In genomic region chr18:11587846-11588245, GRCh38 we compare ENCODE assay signal across 20 cellular contexts. TPM values are rescaled to one million over a fixed set of nuclear protein-coding genes. Genes with fewer than 3 reads are reported as not detected.
DNase-seq lines count a peak whose midpoint lies in the region; ATAC-seq and TF ChIP-seq lines count a peak whose summit lies in the region.
"Had no signal": no experiment of that assay in that cellular context is flagged by ENCODE, and none has a peak within 500 bp of the region (broad histone marks: within the 10 kb centered on the region; RNA-seq: fewer than 3 reads in every experiment).

No MANE protein-coding gene starts in this region.

- no peaks in the 10 kb centered on the region for H3K27me3 ChIP-seq in KMS-11 (ENCODE audit: insufficient read depth, low read depth)
- H3K27me3 ChIP-seq in GM23248 (replicated peaks; ENCODE audit: insufficient read depth): no peaks in the 10 kb centered on the region; the same call in none of the 2 replicates

- no peaks in the 10 kb centered on the region for H3K9me3 ChIP-seq in GM23248 (ENCODE audit: low read depth)

- no TSS peak for BruUV-seq in MCF 10A (replicated peaks; lab: Mats Ljungman, UMichigan)

- H3K27me3 Mint-ChIP-seq in activated T-cell treated with anti-CD3 and anti-CD28 coated beads, Interleukin-2, amount 50 U/mL, for 72 hours (ENCODE audit: low read depth): no peaks in the 10 kb centered on the region
- peaks cover under 1% of the 10 kb centered on the region for H3K27me3 Mint-ChIP-seq in activated T-helper 17 cell treated with anti-CD3 and anti-CD28 coated beads, Interleukin-2, amount 50 U/mL, for 72 hours
- peaks cover 3% of the 10 kb centered on the region for H3K27me3 Mint-ChIP-seq in nephron (ENCODE audit: low read depth)
- peaks cover 24% of the 10 kb centered on the region for H3K27me3 Mint-ChIP-seq in MCF 10A (ENCODE audit: insufficient read depth, unreplicated experiment)

- no peaks in the 10 kb centered on the region for H3K79me2 ChIP-seq in KMS-11 (ENCODE audit: insufficient read depth, low read depth)
- no peaks in the 10 kb centered on the region for H3K79me2 ChIP-seq in GM23248 (ENCODE audit: insufficient read depth)

- no peak overlapping the region for H3K27ac Mint-ChIP-seq in activated T-cell treated with anti-CD3 and anti-CD28 coated beads, Interleukin-2, amount 50 U/mL, for 72 hours
- no peak overlapping the region for H3K27ac Mint-ChIP-seq in activated T-helper 17 cell treated with anti-CD3 and anti-CD28 coated beads, Interleukin-2, amount 50 U/mL, for 72 hours
- H3K27ac Mint-ChIP-seq in nephron (peak overlapping the region in 2 of 3 experiments; percentile 10 to 46), MCF 10A (ENCODE audit: low read depth, unreplicated experiment) (no peak overlapping the region)
- H3K27ac Mint-ChIP-seq: CD4-positive, CD25-positive, alpha-beta regulatory T cell; HFFc6 had no signal

- no peaks in the 10 kb centered on the region for H3K9me3 Mint-ChIP-seq in activated T-cell treated with anti-CD3 and anti-CD28 coated beads, Interleukin-2, amount 50 U/mL, for 72 hours
- no peaks in the 10 kb centered on the region for H3K9me3 Mint-ChIP-seq in activated T-helper 17 cell treated with anti-CD3 and anti-CD28 coated beads, Interleukin-2, amount 50 U/mL, for 72 hours
- peaks cover 5% of the 10 kb centered on the region for H3K9me3 Mint-ChIP-seq in nephron
- no peaks in the 10 kb centered on the region for H3K9me3 Mint-ChIP-seq in MCF 10A (ENCODE audit: unreplicated experiment)
- H3K9me3 Mint-ChIP-seq: HFFc6 had no signal

- CTCF ChIA-PET in MCF 10A (lab: Yijun Ruan, JAX): interaction anchor here (0.6 to 1.1 kb wide), 4 partner anchors 8 to 36 kb away, joined by 3 read pairs; no protein-coding TSS in a partner anchor

- H4K20me1 ChIP-seq in KMS-11 (ENCODE audit: insufficient read depth) (no peaks in the 10 kb centered on the region), GM23248 (ENCODE audit: insufficient read depth) (no peaks in the 10 kb centered on the region)

- DNase-seq in activated T-cell treated with anti-CD3 and anti-CD28 coated beads, Interleukin-2, amount 50 U/mL, for 72 hours: no peak
- DNase-seq in activated T-cell treated with anti-CD3 and anti-CD28 coated beads, Interleukin-2, amount 50 U/mL, for 48 hours: no peak
- DNase-seq in MCF 10A (ENCODE audit: unreplicated experiment) (no peak), GM23248 (no peak), AG08396 (ENCODE audit: low spot score) (no peak)
- DNase-seq: CD4-positive, CD25-positive, alpha-beta regulatory T cell; GF-D8; HFFc6; KG1; NCI-H1436; NCI-H2029 treated with DMSO at 0.1 percent for 48 hours; NCI-H524 treated with DMSO at 0.1 percent for 48 hours; RPMI8226 had no signal

- peaks cover 6% of the 10 kb centered on the region for H3K4me1 Mint-ChIP-seq in activated T-cell treated with anti-CD3 and anti-CD28 coated beads, Interleukin-2, amount 50 U/mL, for 72 hours (ENCODE audit: low read depth)
- peaks cover 20% of the 10 kb centered on the region for H3K4me1 Mint-ChIP-seq in activated T-helper 17 cell treated with anti-CD3 and anti-CD28 coated beads, Interleukin-2, amount 50 U/mL, for 72 hours
- H3K4me1 Mint-ChIP-seq in nephron (peaks cover 29% of the 10 kb centered on the region), MCF 10A (ENCODE audit: insufficient read depth, unreplicated experiment) (peaks cover 5% of the 10 kb centered on the region)

- intact Hi-C loops in MCF 10A (cut with micrococcal nuclease): no loop called here

- POLR2A ChIA-PET in MCF 10A (lab: Yijun Ruan, JAX): no interaction called here

- peak overlapping the region; percentile 73 for H3K27ac ChIP-seq in KMS-11
- no peak overlapping the region for H3K27ac ChIP-seq in GM23248
- H3K27ac ChIP-seq: HL-60 had no signal

- H3K9me2 ChIP-seq in GM23248 (ENCODE audit: insufficient read depth): no peaks in the 10 kb centered on the region

- no peaks in the 10 kb centered on the region for H3K36me3 Mint-ChIP-seq in activated T-cell treated with anti-CD3 and anti-CD28 coated beads, Interleukin-2, amount 50 U/mL, for 72 hours (ENCODE audit: insufficient read depth in 2 of 2)
- H3K36me3 Mint-ChIP-seq in activated T-helper 17 cell treated with anti-CD3 and anti-CD28 coated beads, Interleukin-2, amount 50 U/mL, for 72 hours (ENCODE audit: low read depth): no peaks in the 10 kb centered on the region
- H3K36me3 Mint-ChIP-seq in nephron (ENCODE audit: low read depth) (no peaks in the 10 kb centered on the region), MCF 10A (ENCODE audit: insufficient read depth, unreplicated experiment) (no peaks in the 10 kb centered on the region)
- H3K36me3 Mint-ChIP-seq: CD4-positive, CD25-positive, alpha-beta regulatory T cell had no signal

- H3K36me3 ChIP-seq in KMS-11 (ENCODE audit: insufficient read depth) (no peaks in the 10 kb centered on the region), GM23248 (ENCODE audit: low read depth) (no peaks in the 10 kb centered on the region)

- H3K4me1 ChIP-seq in KMS-11 (ENCODE audit: low read depth, poor library complexity, severe bottlenecking): peaks cover 51% of the 10 kb centered on the region
- H3K4me1 ChIP-seq in GM23248 (ENCODE audit: insufficient read depth): no peaks in the 10 kb centered on the region

- H3K9ac ChIP-seq in KMS-11: no peak overlapping the region
- no peak overlapping the region for H3K9ac ChIP-seq in GM23248

- no peak for TF ChIP-seq CTCF in KMS-11 (conservative IDR thresholded peaks at IDR 0.05; ENCODE audit: low read depth, low read length)
- TF ChIP-seq CTCF in nephron (IDR thresholded peaks at IDR 0.05; ENCODE audit: unreplicated experiment in 3 of 3): no peak
- TF ChIP-seq CTCF in MCF 10A (IDR thresholded peaks at IDR 0.05; ENCODE audit: unreplicated experiment): no peak

- in situ Hi-C loops in GM23248 (cut with MboI): no loop called here

- no peak overlapping the region for H2AFZ ChIP-seq in KMS-11 (ENCODE audit: low read depth)
- no peak overlapping the region for H2AFZ ChIP-seq in GM23248

- H3F3A ChIP-seq in GM23248 (ENCODE audit: insufficient read depth): no peaks in the 10 kb centered on the region

- H3K4me3 Mint-ChIP-seq in activated T-cell treated with anti-CD3 and anti-CD28 coated beads, Interleukin-2, amount 50 U/mL, for 72 hours: peak overlapping the region in 1 of 2 donors; percentile 34
- peak overlapping the region; percentile 22 for H3K4me3 Mint-ChIP-seq in activated T-helper 17 cell treated with anti-CD3 and anti-CD28 coated beads, Interleukin-2, amount 50 U/mL, for 72 hours
- H3K4me3 Mint-ChIP-seq in nephron: no peak overlapping the region
- H3K4me3 Mint-ChIP-seq in MCF 10A (ENCODE audit: unreplicated experiment): no peak overlapping the region
- H3K4me3 Mint-ChIP-seq: CD4-positive, CD25-positive, alpha-beta regulatory T cell; HFFc6 had no signal

- H3K4me3 ChIP-seq in KMS-11 (IDR thresholded peaks at IDR 0.05; ENCODE audit: insufficient read depth, low read depth, low read length) (no peak overlapping the region), GM23248 (no peak overlapping the region)

- ATAC-seq in activated T-cell treated with anti-CD3 and anti-CD28 coated beads, Interleukin-2, amount 50 U/mL, for 72 hours (replicated peaks in 1 of 2): peak; percentile 24 to 38
- ATAC-seq in activated T-helper 17 cell treated with anti-CD3 and anti-CD28 coated beads, Interleukin-2, amount 50 U/mL, for 72 hours (replicated peaks): peak; percentile 56

- peak overlapping the region; percentile 96 for H3K4me2 ChIP-seq in KMS-11
- H3K4me2 ChIP-seq in GM23248 (ENCODE audit: unreplicated experiment): no peak overlapping the region

- 68 to 71% methylated on average over 3 of the region's 3 CpGs for WGBS in GM23248 (ENCODE audit: low coverage in 1 of 2, low lambda C conversion rate in 2 of 2, missing lambda C conversion rate in 2 of 2), 2 experiments

RNA-seq across cellular contexts. Expression of gene SLC35G4, which starts 21.6 kb away (rescaled TPM):
- not detected for total RNA-seq in activated T-cell treated with anti-CD3 and anti-CD28 coated beads, Interleukin-2, amount 50 U/mL, for 72 hours
- not detected for total RNA-seq in activated T-helper 17 cell treated with anti-CD3 and anti-CD28 coated beads, Interleukin-2, amount 50 U/mL, for 72 hours
- not detected in 2 replicates for total RNA-seq in MCF 10A (2022)
- total RNA-seq in GM23248 (2014; rRNA removed; shearing (Covaris generic)): not detected in 2 replicates
- polyA plus RNA-seq in GM23248 (2016; fragmentation: Nextera tagmentation; extraction: Ambion mirVana): not detected in 2 replicates
- total RNA-seq: A673; CD4-positive, CD25-positive, alpha-beta regulatory T cell; H4; HFFc6; OCI-LY7 had no signal
- polyA plus RNA-seq: CD4-positive, CD25-positive, alpha-beta regulatory T cell had no signal

Comparison
In these comparisons a context has a peak if more than half of its experiments do, and no peak if none do; other contexts are left out.
1. H3K27ac Mint-ChIP-seq: peak in nephron (2 of 3); none in activated T-cell treated with anti-CD3 and anti-CD28 coated beads, Interleukin-2, amount 50 U/mL, for 72 hours (single experiment), activated T-helper 17 cell treated with anti-CD3 and anti-CD28 coated beads, Interleukin-2, amount 50 U/mL, for 72 hours (single experiment) and MCF 10A (single experiment).